In genomic region chr1:41936107-41936506, GRCh38 we compare ENCODE assay signal across 11 cellular contexts. TPM values are rescaled to one million over a fixed set of nuclear protein-coding genes. Genes with fewer than 3 reads are reported as not detected.
DNase-seq lines count a peak whose midpoint lies in the region; FAIRE-seq and TF ChIP-seq lines count a peak whose summit lies in the region.
"Had no signal": no experiment of that assay in that cellular context is flagged by ENCODE, and none has a peak within 500 bp of the region (broad histone marks: within the 10 kb centered on the region; RNA-seq: fewer than 3 reads in every experiment).

No MANE protein-coding gene starts in this region.

- H3K4me3 Mint-ChIP-seq in activated CD4-positive, alpha-beta T cell treated with anti-CD3 and anti-CD28 coated beads, Interleukin-2, amount 10 ng/mL, durations not matched to agents 7 days and 5 days: no peak overlapping the region
- no peak overlapping the region for H3K4me3 Mint-ChIP-seq in progenitor cell of endocrine pancreas (ENCODE audit: low read depth)
- H3K4me3 Mint-ChIP-seq: stimulated activated memory B cell treated with anti-CD40 and anti-IgM and Interleukin-4, amounts not matched to agents 10 μg/mL and 1 μg/mL and 100 μg/mL, for 72 hours had no signal

- H3K4me1 Mint-ChIP-seq in activated CD4-positive, alpha-beta T cell treated with anti-CD3 and anti-CD28 coated beads, Interleukin-2, amount 10 ng/mL, durations not matched to agents 7 days and 5 days: peaks cover 10% of the 10 kb centered on the region
- H3K4me1 Mint-ChIP-seq in progenitor cell of endocrine pancreas (ENCODE audit: low read depth): peaks cover 2% of the 10 kb centered on the region
- H3K4me1 Mint-ChIP-seq: stimulated activated memory B cell treated with anti-CD40 and anti-IgM and Interleukin-4, amounts not matched to agents 10 μg/mL and 1 μg/mL and 100 μg/mL, for 72 hours had no signal

- TF ChIP-seq CTCF in RWPE1 (conservative IDR thresholded peaks at IDR 0.05; ENCODE audit: low read depth) (no peak), progenitor cell of endocrine pancreas (IDR thresholded peaks at IDR 0.05; ENCODE audit: unreplicated experiment) (no peak)

- H3K27ac ChIP-seq in RWPE1: no peak overlapping the region
- H3K27ac ChIP-seq: adrenal gland, right lobe of liver had no signal

- peaks cover 15% of the 10 kb centered on the region for H3K36me3 Mint-ChIP-seq in activated CD4-positive, alpha-beta T cell treated with anti-CD3 and anti-CD28 coated beads, Interleukin-2, amount 10 ng/mL, durations not matched to agents 7 days and 5 days (ENCODE audit: low read depth)
- no peaks in the 10 kb centered on the region for H3K36me3 Mint-ChIP-seq in progenitor cell of endocrine pancreas (ENCODE audit: insufficient read depth)
- H3K36me3 Mint-ChIP-seq: stimulated activated memory B cell treated with anti-CD40 and anti-IgM and Interleukin-4, amounts not matched to agents 10 μg/mL and 1 μg/mL and 100 μg/mL, for 72 hours had no signal

- H3K27ac Mint-ChIP-seq in activated CD4-positive, alpha-beta T cell treated with anti-CD3 and anti-CD28 coated beads, Interleukin-2, amount 10 ng/mL, durations not matched to agents 7 days and 5 days: no peak overlapping the region
- no peak overlapping the region for H3K27ac Mint-ChIP-seq in progenitor cell of endocrine pancreas
- H3K27ac Mint-ChIP-seq: stimulated activated memory B cell treated with anti-CD40 and anti-IgM and Interleukin-4, amounts not matched to agents 10 μg/mL and 1 μg/mL and 100 μg/mL, for 72 hours had no signal

- DNase-seq in activated CD4-positive, alpha-beta T cell treated with anti-CD3 and anti-CD28 coated beads for 48 hours: peak; percentile 43
- no peak for DNase-seq in activated CD4-positive, alpha-beta T cell treated with anti-CD3 and anti-CD28 coated beads, Interleukin-2, amount 10 ng/mL, durations not matched to agents 7 days and 5 days
- DNase-seq in NCI-H1436 (lab: John Stamatoyannopoulos, UW): peak; percentile 55
- DNase-seq in RWPE1 (ENCODE audit: low spot score): peak; percentile 41
- peak; percentile 15 for DNase-seq in glomerular visceral epithelial cell (ENCODE audit: extremely low spot score)
- DNase-seq in progenitor cell of endocrine pancreas (ENCODE audit: low spot score, unreplicated experiment): no peak
- DNase-seq in NCI-H446 (lab: John Stamatoyannopoulos, UW): no peak
- DNase-seq in GM19239 (ENCODE audit: insufficient read length, low spot score): no peak
- DNase-seq: adrenal gland, right lobe of liver had no signal

- CTCF ChIA-PET in activated CD4-positive, alpha-beta T cell treated with anti-CD3 and anti-CD28 coated beads, Interleukin-2, amount 10 ng/mL, durations not matched to agents 7 days and 5 days (lab: Charles Lee): interaction anchor here (1.1 kb wide), 1 partner anchor 75 kb away, joined by 3 read pairs; no protein-coding TSS in a partner anchor
- CTCF ChIA-PET in RWPE1 (lab: Yijun Ruan, JAX): interaction anchor here (0.8 kb wide), 1 partner anchor 10 kb away, joined by 3 read pairs; no protein-coding TSS in a partner anchor

- H3K27me3 Mint-ChIP-seq in activated CD4-positive, alpha-beta T cell treated with anti-CD3 and anti-CD28 coated beads, Interleukin-2, amount 10 ng/mL, durations not matched to agents 7 days and 5 days: peaks cover 3% of the 10 kb centered on the region
- peaks cover 30% of the 10 kb centered on the region for H3K27me3 Mint-ChIP-seq in progenitor cell of endocrine pancreas

- peaks cover 25% of the 10 kb centered on the region for H3K9me3 Mint-ChIP-seq in activated CD4-positive, alpha-beta T cell treated with anti-CD3 and anti-CD28 coated beads, Interleukin-2, amount 10 ng/mL, durations not matched to agents 7 days and 5 days
- H3K9me3 Mint-ChIP-seq in progenitor cell of endocrine pancreas (ENCODE audit: low read depth): peaks cover 10% of the 10 kb centered on the region

- POLR2A ChIA-PET in activated CD4-positive, alpha-beta T cell treated with anti-CD3 and anti-CD28 coated beads, Interleukin-2, amount 10 ng/mL, durations not matched to agents 7 days and 5 days (lab: Charles Lee): no interaction called here
- POLR2A ChIA-PET in RWPE1 (lab: Yijun Ruan, JAX; ENCODE audit: low non-redundant PET): no interaction called here

- no peak for FAIRE-seq in GM19239 (lab: Jason Lieb, UNC)

RNA-seq across cellular contexts. Expression of gene HIVEP3, which starts 17.4 kb away (rescaled TPM):
- total RNA-seq in activated CD4-positive, alpha-beta T cell treated with anti-CD3 and anti-CD28 coated beads, Interleukin-2, amount 10 ng/mL, durations not matched to agents 7 days and 5 days: 10 to 100 TPM; 18.4 to 21.5 TPM
- 1.1 and 1.6 TPM in 2 replicates for total RNA-seq in progenitor cell of endocrine pancreas

Comparison
In these comparisons a context has a peak if more than half of its experiments do, and no peak if none do; other contexts are left out.
1. DNase-seq: peak in activated CD4-positive, alpha-beta T cell treated with anti-CD3 and anti-CD28 coated beads for 48 hours (single experiment), NCI-H1436 (single experiment), RWPE1 (single experiment) and glomerular visceral epithelial cell (single experiment); none in activated CD4-positive, alpha-beta T cell treated with anti-CD3 and anti-CD28 coated beads, Interleukin-2, amount 10 ng/mL, durations not matched to agents 7 days and 5 days (single experiment), progenitor cell of endocrine pancreas (single experiment), NCI-H446 (0 of 2) and GM19239 (single experiment).